11 cellular contexts compared by ENCODE assay signal in the genomic region with DNA sequence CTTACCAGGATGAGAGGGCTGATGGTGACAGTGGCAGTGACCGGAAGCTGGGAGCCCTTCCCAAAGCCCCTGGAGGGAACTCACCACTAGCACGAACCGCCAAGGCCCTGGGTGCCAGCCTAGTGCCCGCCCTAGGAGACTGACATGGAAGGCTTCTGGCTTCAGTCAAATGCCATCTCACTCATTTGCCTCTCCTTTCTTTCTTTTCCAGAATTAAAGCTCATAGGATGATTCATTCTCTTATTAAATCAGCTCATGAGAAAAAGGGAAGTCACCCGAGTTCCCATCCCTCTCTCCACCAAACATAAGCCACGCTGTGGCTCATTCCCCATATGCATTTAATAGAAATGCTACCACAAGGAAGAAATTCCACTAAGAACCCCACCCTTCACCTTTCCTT. TPM values are rescaled to one million over a fixed set of nuclear protein-coding genes. Genes with fewer than 3 reads are reported as not detected.
DNase-seq lines count a peak whose midpoint lies in the region; ATAC-seq and TF ChIP-seq lines count a peak whose summit lies in the region.
"Had no signal": no experiment of that assay in that cellular context is flagged by ENCODE, and none has a peak within 500 bp of the region (broad histone marks: within the 10 kb centered on the region; RNA-seq: fewer than 3 reads in every experiment).

No MANE protein-coding gene starts in this region.

- DNase-seq in heart right ventricle (peak in 1 of 2 donors; percentile 31), Right ventricle myocardium inferior (ENCODE audit: missing footprints) (no peak), medulla oblongata (ENCODE audit: extremely low spot score) (peak; percentile 22), vagina (ENCODE audit: extremely low spot score in 2 of 2) (no peak), KG1 (lab: John Stamatoyannopoulos, UW) (no peak), NCI-H1436 (lab: John Stamatoyannopoulos, UW) (no peak)
- DNase-seq: islet precursor cell; NCI-H1417 treated with DMSO at 0.1 percent for 48 hours; stimulated activated naive CD4-positive, alpha-beta T cell treated with Interleukin-2 at 50 U/mL for 16 hours had no signal

- no peaks in the 10 kb centered on the region for H3K27me3 ChIP-seq in heart right ventricle
- H3K27me3 ChIP-seq in vagina: no peaks in the 10 kb centered on the region

- H3K36me3 ChIP-seq in heart right ventricle: no peaks in the 10 kb centered on the region
- H3K36me3 ChIP-seq in vagina: no peaks in the 10 kb centered on the region

- TF ChIP-seq POLR2A in vagina (IDR thresholded peaks at IDR 0.05): no peak

- intact Hi-C loops in heart right ventricle (cut with DNase I) (no loop called here), Right ventricle myocardium inferior (cut with DNase I) (no loop called here), vagina (cut with DNase I) (no loop called here)

- H3K4me1 ChIP-seq in heart right ventricle (peaks cover 42 to 98% (median 88%) of the 10 kb centered on the region in 9 donors), vagina (peaks cover 99% of the 10 kb centered on the region)

- H3K27ac ChIP-seq in heart right ventricle (peak overlapping the region; percentile 9 to 95 (median 69)), angular gyrus (ENCODE audit: low read depth, low read length) (peak overlapping the region; percentile 53), vagina (peak overlapping the region; percentile 85)

- H3K9me3 ChIP-seq in heart right ventricle (no peaks in the 10 kb centered on the region), vagina (no peaks in the 10 kb centered on the region)

- TF ChIP-seq CTCF in heart right ventricle (IDR thresholded peaks at IDR 0.05) (no peak), vagina (IDR thresholded peaks at IDR 0.05) (no peak)

- 66 to 67% methylated on average over 6 of the region's 6 CpGs for WGBS in heart right ventricle, 2 donors

- no peak for ATAC-seq in heart right ventricle
- no peak for ATAC-seq in Right ventricle myocardium inferior
- no peak for ATAC-seq in activated CD4-positive, CD25-positive, alpha-beta regulatory T cell treated with anti-CD3 and anti-CD28 coated beads, Interleukin-2, amount 50 U/mL, for 24 hours

- no peak overlapping the region for H3K4me3 ChIP-seq in heart right ventricle
- peak overlapping the region in 1 of 2 donors; percentile 17 for H3K4me3 ChIP-seq in vagina

RNA-seq across cellular contexts. Expression of a gene that starts 12.1 kb away (rescaled TPM):
- total RNA-seq in heart right ventricle (10 to 100 TPM; 38.3 to 65.0 (median 47.2) TPM), Right ventricle myocardium inferior (49.1 TPM), vagina (28.7 TPM)
- 10 to 100 TPM; 26.9 to 33.1 TPM for polyA plus RNA-seq in heart right ventricle

RNA-seq across cellular contexts. Expression of a gene that starts 44.9 kb away (rescaled TPM):
- total RNA-seq in heart right ventricle: 10 to 100 TPM; 56.2 to 81.2 (median 61.5) TPM
- polyA plus RNA-seq in heart right ventricle: 10 to 100 TPM; 17.5 to 21.7 TPM
- total RNA-seq in Right ventricle myocardium inferior: 74.2 TPM
- 86.2 TPM for total RNA-seq in vagina
